ENCODE assay signal across 8 cellular contexts in the genomic region with DNA sequence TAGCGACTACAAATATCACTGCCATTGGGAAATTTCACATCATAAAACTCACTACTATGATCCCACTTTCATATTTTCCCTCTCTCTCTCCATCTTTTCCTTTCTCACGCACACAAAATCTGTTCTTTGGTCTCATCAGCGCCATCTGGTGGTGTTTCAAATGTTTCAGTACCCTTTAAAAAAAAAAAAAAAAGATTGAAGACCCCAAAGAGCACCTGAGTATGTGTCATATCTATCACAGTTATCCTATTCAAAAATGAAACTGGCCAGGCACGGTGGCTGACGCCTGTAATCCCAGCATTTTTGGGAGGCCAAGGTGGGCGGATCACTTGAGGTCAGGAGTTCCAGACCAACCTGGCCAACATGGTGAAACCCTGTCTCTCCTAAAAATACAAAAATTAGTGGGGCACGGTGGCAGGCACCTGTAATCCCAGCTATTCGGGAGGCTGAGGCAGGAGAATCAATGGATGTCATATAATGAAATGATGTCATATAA.
DNase-seq lines count a peak whose midpoint lies in the region; ATAC-seq and TF ChIP-seq lines count a peak whose summit lies in the region.

No MANE protein-coding gene starts in this region.

- H3K27ac Mint-ChIP-seq in MCF 10A (ENCODE audit: low read depth, unreplicated experiment), result no peak overlapping the region

- no TSS peak for BruUV-seq in MCF 10A (replicated peaks; lab: Mats Ljungman, UMichigan)

- CTCF ChIA-PET in MCF 10A (lab: Yijun Ruan, JAX), result interaction anchor here (0.6 to 10.4 kb wide), 28 partner anchors 8 to 1369 kb away, joined by 3 to 97 read pairs (median 4); no protein-coding TSS in a partner anchor

- peaks cover 4% of the 10 kb centered on the region for H3K36me3 Mint-ChIP-seq in MCF 10A (ENCODE audit: insufficient read depth, unreplicated experiment)

- peaks cover 17% of the 10 kb centered on the region for H3K4me1 Mint-ChIP-seq in MCF 10A (ENCODE audit: insufficient read depth, unreplicated experiment)

- no peaks in the 10 kb centered on the region for H3K27me3 Mint-ChIP-seq in MCF 10A (ENCODE audit: insufficient read depth, unreplicated experiment)

- POLR2A ChIA-PET in MCF 10A (lab: Yijun Ruan, JAX), result interaction anchor here (1.4 to 1.9 kb wide), 2 partner anchors 41 to 92 kb away, joined by 4 read pairs; no protein-coding TSS in a partner anchor

- no peak for ATAC-seq in HG03196 (IDR thresholded peaks at IDR 0.05; ENCODE audit: unreplicated experiment)

- peak; percentile 72 for TF ChIP-seq CTCF in MCF 10A (IDR thresholded peaks at IDR 0.05; ENCODE audit: unreplicated experiment)

- no peaks in the 10 kb centered on the region for H3K9me3 Mint-ChIP-seq in MCF 10A (ENCODE audit: unreplicated experiment)

- peak; percentile 42 for DNase-seq in NCI-H510A treated with DMSO at 0.1 percent for 48 hours (lab: John Stamatoyannopoulos, UW)
- DNase-seq in NCI-H510A (lab: John Stamatoyannopoulos, UW), result no peak
- peak; percentile 63 for DNase-seq in NCI-H1105 treated with DMSO at 0.1 percent for 48 hours (lab: John Stamatoyannopoulos, UW)
- peak; percentile 14 for DNase-seq in T follicular helper cell (ENCODE audit: low read depth)
- DNase-seq in MCF 10A (ENCODE audit: unreplicated experiment), result peak; percentile 72
- peak; percentile 71 for DNase-seq in kidney tubule cell (ENCODE audit: low spot score)
- peak; percentile 3 to 8 for DNase-seq in stimulated activated CD8-positive, alpha-beta memory T cell treated with anti-CD3 and anti-CD28 coated beads, Interleukin-15, amount 100 ng/mL, for 48 hours (ENCODE audit: low read depth in 2 of 2)

- intact Hi-C loops in MCF 10A (cut with micrococcal nuclease), result loop anchor here (1.0 to 5.0 kb wide), 3 partner anchors 72 to 103 kb away; a partner anchor contains a TSS

- no peak overlapping the region for H3K4me3 Mint-ChIP-seq in MCF 10A (ENCODE audit: unreplicated experiment)
